Comparison of ENCODE assay signal across 15 cellular contexts in the genomic region with DNA sequence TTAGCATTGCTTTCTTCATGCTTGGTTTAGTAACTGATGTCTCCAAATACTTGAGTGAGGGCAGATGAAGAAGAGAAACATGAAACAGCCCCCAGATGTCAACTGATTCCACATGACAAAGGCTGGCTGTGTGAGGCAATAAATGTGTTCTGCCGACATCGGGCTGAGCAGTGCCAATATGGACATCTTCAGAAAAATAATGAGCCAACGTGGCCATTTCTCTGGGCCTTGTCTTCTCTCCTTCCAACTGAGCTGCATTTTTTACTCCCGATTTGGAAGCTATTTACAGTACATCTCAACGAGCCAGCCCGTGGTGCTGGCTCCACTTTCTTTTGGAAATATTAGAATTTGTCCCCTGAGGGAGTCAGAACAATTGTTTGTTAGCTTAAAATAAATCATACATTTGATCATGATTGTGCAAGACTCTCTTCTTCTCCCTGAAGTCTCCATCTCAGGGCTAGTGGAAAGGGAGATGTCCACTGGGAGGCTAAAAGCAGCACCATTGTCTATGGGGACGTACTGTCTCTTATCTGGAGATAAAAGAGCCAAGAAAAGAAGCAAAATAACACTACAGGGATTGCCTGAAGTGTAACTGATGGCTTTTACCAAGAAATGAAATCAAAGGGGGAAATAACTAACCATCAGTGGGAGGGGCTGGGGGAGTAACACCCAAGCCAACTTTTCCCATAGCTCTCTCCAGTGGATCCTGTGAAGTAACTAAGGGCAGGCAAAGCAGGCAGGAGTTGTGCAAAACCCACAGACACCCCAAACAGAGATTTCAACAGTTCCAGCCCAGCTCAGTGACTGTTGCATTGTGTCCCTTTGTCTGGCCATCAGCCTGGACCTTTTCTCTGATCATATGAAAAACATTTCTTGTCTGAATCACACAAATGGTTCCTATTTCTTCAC.
A peak's percentile ranks its signal among the peaks of the same experiment; 100 is the strongest.
DNase-seq lines count a peak whose midpoint lies in the region; ATAC-seq and TF ChIP-seq lines count a peak whose summit lies in the region.
"Had no signal": no experiment of that assay in that cellular context is flagged by ENCODE, and none has a peak within 500 bp of the region (broad histone marks: within the 10 kb centered on the region; RNA-seq: fewer than 3 reads in every experiment).

No MANE protein-coding gene starts in this region.

- DNase-seq in NCI-H1694 (lab: John Stamatoyannopoulos, UW), result peak; percentile 22
- DNase-seq in esophagus squamous epithelium (lab: John Stamatoyannopoulos, UW), result no peak
- no peak for DNase-seq in lower lobe of right lung
- DNase-seq in testis, result peak; percentile 46
- DNase-seq in activated CD4-positive, alpha-beta T cell treated with anti-CD3 and anti-CD28 coated beads, Interleukin-2, amount 50 U/mL, for 1 hour, result no peak
- DNase-seq in G401 (ENCODE audit: low spot score), result no peak
- DNase-seq in effector memory CD4-positive, alpha-beta T cell, result no peak
- no peak for DNase-seq in NCI-H1105 (lab: John Stamatoyannopoulos, UW)
- DNase-seq: anterior cingulate cortex; colonic mucosa; GOT3; NCI-H1930; NCI-H69; stimulated activated CD4-positive, alpha-beta T cell treated with anti-CD3 and anti-CD28 coated beads, Interleukin-1b, Interleukin-23, amount 100 ng/mL, for 48 hours; SW 1271 had no signal

- TF ChIP-seq CTCF in esophagus squamous epithelium (IDR thresholded peaks at IDR 0.05), result no peak
- no peak for TF ChIP-seq CTCF in lower lobe of right lung (IDR thresholded peaks at IDR 0.05)
- no peak for TF ChIP-seq CTCF in testis (IDR thresholded peaks at IDR 0.05)

- in situ Hi-C loops in G401 (cut with HindIII; ENCODE audit: low sequenced_read_pairs), result no loop called here

- H3K27ac ChIP-seq in esophagus squamous epithelium (peak overlapping the region in 3 of 4 donors; percentile 18 to 72 (median 60)), lower lobe of right lung (no peak overlapping the region), testis (no peak overlapping the region)
- H3K27ac ChIP-seq in effector memory CD4-positive, alpha-beta T cell (ENCODE audit: insufficient read depth, low read length, poor library complexity, severe bottlenecking), result no peak overlapping the region
- H3K27ac ChIP-seq: colonic mucosa had no signal

- peak; percentile 53 to 56 for ATAC-seq in lower lobe of right lung

- H3K36me3 ChIP-seq in esophagus squamous epithelium (no peaks in the 10 kb centered on the region), lower lobe of right lung (no peaks in the 10 kb centered on the region), testis (ENCODE audit: low read depth, missing control alignments) (no peaks in the 10 kb centered on the region)
- no peaks in the 10 kb centered on the region for H3K36me3 ChIP-seq in effector memory CD4-positive, alpha-beta T cell (ENCODE audit: control insufficient read depth, insufficient read depth, low read length)
- H3K36me3 ChIP-seq: colonic mucosa had no signal

- intact Hi-C loops in esophagus squamous epithelium (cut with DNase I), result no loop called here
- intact Hi-C loops in lower lobe of right lung (cut with DNase I), result no loop called here
- intact Hi-C loops in testis (cut with DNase I; ENCODE audit: low total_unique reads), result no loop called here

- H3K4me3 ChIP-seq in esophagus squamous epithelium, result no peak overlapping the region
- no peak overlapping the region for H3K4me3 ChIP-seq in lower lobe of right lung
- no peak overlapping the region for H3K4me3 ChIP-seq in testis
- H3K4me3 ChIP-seq in effector memory CD4-positive, alpha-beta T cell (ENCODE audit: insufficient read depth, low read depth, low read length, poor library complexity, severe bottlenecking), result no peak overlapping the region
- H3K4me3 ChIP-seq: colonic mucosa had no signal

- H3K9me3 ChIP-seq in esophagus squamous epithelium (no peaks in the 10 kb centered on the region), lower lobe of right lung (no peaks in the 10 kb centered on the region), testis (no peaks in the 10 kb centered on the region)
- H3K9me3 ChIP-seq in effector memory CD4-positive, alpha-beta T cell (ENCODE audit: control insufficient read depth, low read length), result no peaks in the 10 kb centered on the region
- H3K9me3 ChIP-seq: colonic mucosa had no signal

- 37 to 41% methylated on average over 7 of the region's 7 CpGs for WGBS in esophagus squamous epithelium, 2 donors
- 22 to 42% methylated on average over 7 of the region's 7 CpGs for WGBS in testis, 2 donors

- H3K4me1 ChIP-seq in esophagus squamous epithelium (peaks cover 0 to 17% (median 0%) of the 10 kb centered on the region in 3 donors), lower lobe of right lung (no peaks in the 10 kb centered on the region), testis (peaks cover 9% of the 10 kb centered on the region)
- no peaks in the 10 kb centered on the region for H3K4me1 ChIP-seq in effector memory CD4-positive, alpha-beta T cell (ENCODE audit: control insufficient read depth, insufficient read depth, low read length, poor library complexity, severe bottlenecking)
- H3K4me1 ChIP-seq: colonic mucosa had no signal

- H3K27me3 ChIP-seq in esophagus squamous epithelium (no peaks in the 10 kb centered on the region), lower lobe of right lung (ENCODE audit: low read depth) (no peaks in the 10 kb centered on the region), testis (no peaks in the 10 kb centered on the region)
- H3K27me3 ChIP-seq in effector memory CD4-positive, alpha-beta T cell (replicated peaks; ENCODE audit: control insufficient read depth, insufficient read depth, low read length, poor library complexity, severe bottlenecking), result no peaks in the 10 kb centered on the region
- H3K27me3 ChIP-seq: colonic mucosa had no signal

- TF ChIP-seq POLR2A in esophagus squamous epithelium (IDR thresholded peaks at IDR 0.05) (no peak), testis (IDR thresholded peaks at IDR 0.05) (no peak)

Comparison
In these comparisons a context has a peak if more than half of its experiments do, and no peak if none do; other contexts are left out.
1. DNase-seq: peak in NCI-H1694 (single experiment) and testis (single experiment); none in esophagus squamous epithelium (single experiment), lower lobe of right lung (single experiment), activated CD4-positive, alpha-beta T cell treated with anti-CD3 and anti-CD28 coated beads, Interleukin-2, amount 50 U/mL, for 1 hour (single experiment), G401 (single experiment), effector memory CD4-positive, alpha-beta T cell (0 of 3) and NCI-H1105 (single experiment).
2. H3K27ac ChIP-seq: peak in esophagus squamous epithelium (3 of 4); none in lower lobe of right lung (single experiment), testis (0 of 2) and effector memory CD4-positive, alpha-beta T cell (single experiment).